ENCODE assay signal across 8 cellular contexts in the genomic region with DNA sequence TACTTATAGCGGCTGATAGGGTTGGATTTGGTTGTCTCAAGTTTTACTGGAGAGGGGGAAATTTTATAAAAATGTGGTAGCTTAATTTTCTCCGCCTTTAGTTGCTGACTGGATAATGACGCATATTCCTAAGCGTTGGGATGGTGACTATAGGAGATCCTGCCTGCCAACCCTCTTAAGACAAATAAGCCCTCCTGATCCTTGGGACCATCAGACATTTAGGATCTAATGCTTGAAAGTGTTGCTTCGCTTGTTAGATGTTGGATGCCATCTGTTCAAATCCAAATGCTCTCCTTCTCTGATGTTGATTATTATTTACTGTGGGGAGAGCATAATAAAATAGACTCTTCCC. TPM values are rescaled to one million over a fixed set of nuclear protein-coding genes. Genes with fewer than 3 reads are reported as not detected.
A peak's percentile ranks its signal among the peaks of the same experiment; 100 is the strongest.
DNase-seq lines count a peak whose midpoint lies in the region; ATAC-seq and TF ChIP-seq lines count a peak whose summit lies in the region.

No MANE protein-coding gene starts in this region.

- TF ChIP-seq CTCF in Panc1 (IDR thresholded peaks at IDR 0.05), result no peak
- no peak for TF ChIP-seq CTCF in psoas muscle (IDR thresholded peaks at IDR 0.05)

- H3K36me3 ChIP-seq in Panc1 (ENCODE audit: control insufficient read depth, insufficient read depth, low read length), result no peaks in the 10 kb centered on the region; the same call in 1 of the 2 replicates
- no peaks in the 10 kb centered on the region for H3K36me3 ChIP-seq in psoas muscle (ENCODE audit: insufficient read depth in 1 of 2, low read depth in 1 of 2)

- 0 out of 2 replicates have a peak overlapping the region, but pooled peaks have one; percentile 54 for H3K27ac ChIP-seq in Panc1 (ENCODE audit: low read length)
- peak overlapping the region; percentile 54 for H3K27ac ChIP-seq in psoas muscle

- no TSS peak for BruUV-seq in Panc1 (replicated peaks; lab: Mats Ljungman, UMichigan)

- POLR2A ChIA-PET in Panc1 (lab: Charles Lee), result interaction anchor here (0.7 kb wide), 1 partner anchor 14 kb away, joined by 3 read pairs; no protein-coding TSS in a partner anchor

- ATAC-seq in Panc1 (no peak), psoas muscle (no peak), GM18505 (IDR thresholded peaks at IDR 0.05; ENCODE audit: unreplicated experiment) (no peak)

- CTCF ChIA-PET in Panc1 (lab: Charles Lee), result no interaction called here

- peaks cover 14% of the 10 kb centered on the region for H3K4me1 ChIP-seq in Panc1 (ENCODE audit: control insufficient read depth, insufficient read depth, low read length)
- H3K4me1 ChIP-seq in psoas muscle, result peaks cover 47% of the 10 kb centered on the region

- H3K9me3 ChIP-seq in Panc1 (ENCODE audit: control insufficient read depth, insufficient read depth, low read depth, low read length), result no peaks in the 10 kb centered on the region
- no peaks in the 10 kb centered on the region for H3K9me3 ChIP-seq in psoas muscle

- peak overlapping the region; percentile 74 to 77 for H3K4me3 ChIP-seq in Panc1 (ENCODE audit: low read depth in 2 of 2, low read length in 2 of 2)
- H3K4me3 ChIP-seq in psoas muscle, result peak overlapping the region; percentile 99

- TF ChIP-seq POLR2A in erythroblast (IDR thresholded peaks at IDR 0.05; ENCODE audit: low read length) (no peak), GM18505 (IDR thresholded peaks at IDR 0.05; ENCODE audit: borderline replicate concordance, extremely low read depth, insufficient read depth, insufficient read length) (no peak)

- in situ Hi-C loops in G401 (cut with HindIII; ENCODE audit: low sequenced_read_pairs), result no loop called here
- in situ Hi-C loops in Panc1 (cut with HindIII; ENCODE audit: low pct_unique_long_range_greater_than_20kb, low sequenced_read_pairs), result no loop called here

- intact Hi-C loops in Panc1 (cut with micrococcal nuclease; ENCODE audit: unreplicated experiment) (loop anchor here (10.0 kb wide), 2 partner anchors 70 to 230 kb away; no protein-coding TSS in a partner anchor), psoas muscle (cut with DNase I) (no loop called here)

- H3K27me3 ChIP-seq in Panc1 (ENCODE audit: control insufficient read depth, insufficient read depth, low read length) (no peaks in the 10 kb centered on the region), psoas muscle (ENCODE audit: insufficient read depth in 3 of 3, low read length in 2 of 3) (no peaks in the 10 kb centered on the region)

- DNase-seq in G401 (ENCODE audit: low spot score) (peak; percentile 51), Panc1 (ENCODE audit: low read depth, low spot score) (no peak), erythroblast (lab: John Stamatoyannopoulos, UW) (peak; percentile 55 to 71), psoas muscle (no peak), NCI-H146 treated with DMSO at 0.1 percent for 48 hours (lab: John Stamatoyannopoulos, UW; ENCODE audit: unreplicated experiment) (no peak), DMS114 treated with DMSO at 0.1 percent for 48 hours (lab: John Stamatoyannopoulos, UW; ENCODE audit: unreplicated experiment) (no peak)
- no peak for DNase-seq in stimulated activated CD4-positive, alpha-beta T cell treated with anti-CD3 and anti-CD28 coated beads, Interleukin-4, amount 100 ng/mL, for 4 hours

- 20 to 22% (median 20%) methylated on average over 5 of the region's 5 CpGs for WGBS in psoas muscle, 3 donors

RNA-seq across cellular contexts. Expression of gene RAPGEF2, which starts 2.2 kb away (rescaled TPM):
- 13.3 and 21.4 TPM in 2 replicates for total RNA-seq in G401 (2014; rRNA removed; shearing (Covaris generic))
- total RNA-seq in Panc1 (2021; ENCODE audit: unreplicated experiment) (17.6 TPM), psoas muscle (10 to 100 TPM; 20.4 to 35.2 (median 22.3) TPM)
- polyA plus RNA-seq in Panc1 (2012; ENCODE audit: insufficient read length), result 11.6 TPM
- polyA plus RNA-seq in psoas muscle, result 10 to 100 TPM in 1 of 3 donors, 1 to 10 TPM in 2; 4.6 to 15.3 (median 6.3) TPM

Comparison
In these comparisons a context has a peak if more than half of its experiments do, and no peak if none do; other contexts are left out.
1. DNase-seq: peak in G401 (single experiment) and erythroblast (2 of 2); none in Panc1 (single experiment), psoas muscle (0 of 2), NCI-H146 treated with DMSO at 0.1 percent for 48 hours (single experiment), stimulated activated CD4-positive, alpha-beta T cell treated with anti-CD3 and anti-CD28 coated beads, Interleukin-4, amount 100 ng/mL, for 4 hours (0 of 2) and DMS114 treated with DMSO at 0.1 percent for 48 hours (single experiment).